ENCODE assay signal across 8 cellular contexts in genomic region chr1:23485002-23485332, GRCh38. TPM values are rescaled to one million over a fixed set of nuclear protein-coding genes. Genes with fewer than 3 reads are reported as not detected.
DNase-seq lines count a peak whose midpoint lies in the region; TF ChIP-seq lines count a peak whose summit lies in the region.

No MANE protein-coding gene starts in this region.

- H3K36me3 ChIP-seq in Caco-2 (ENCODE audit: control insufficient read depth, insufficient read depth, low read length) (no peaks in the 10 kb centered on the region), PC-9 (ENCODE audit: low read depth) (no peaks in the 10 kb centered on the region), esophagus (ENCODE audit: control insufficient read depth in 2 of 2, insufficient read depth in 2 of 2, low read length in 1 of 2) (no peaks in the 10 kb centered on the region), rectal smooth muscle tissue (ENCODE audit: control insufficient read depth, insufficient read depth, low read length) (no peaks in the 10 kb centered on the region)

- CTCF ChIA-PET in Caco-2 (lab: Charles Lee), result interaction anchor here (0.6 to 2.7 kb wide), 2 partner anchors 12 to 327 kb away, joined by 4 to 16 read pairs; no protein-coding TSS in a partner anchor
- CTCF ChIA-PET in PC-9 (lab: Charles Lee), result interaction anchor here (0.6 to 0.8 kb wide), 4 partner anchors 54 to 289 kb away, joined by 3 to 19 read pairs (median 7); no protein-coding TSS in a partner anchor

- WGBS in esophagus, 2 donors, result 48 to 50% methylated on average over 7 of the region's 7 CpGs

- H2AFZ ChIP-seq in PC-9, result no peak overlapping the region

- POLR2A ChIA-PET in Caco-2 (lab: Charles Lee) (interaction anchor here (0.6 to 1.1 kb wide), 3 partner anchors 12 to 206 kb away, joined by 3 to 10 read pairs (median 4); partner anchors contain the start of gene RPL11), PC-9 (lab: Charles Lee; ENCODE audit: unreplicated experiment) (interaction anchor here (0.6 to 0.7 kb wide), 5 partner anchors 33 to 770 kb away, joined by 4 to 28 read pairs (median 15); no protein-coding TSS in a partner anchor)

- H3K4me1 Mint-ChIP-seq in Caco-2 (ENCODE audit: low read depth, unreplicated experiment), result peaks cover 8% of the 10 kb centered on the region

- H3K27ac ChIP-seq in PC-9 (no peak overlapping the region), esophagus (ENCODE audit: low read depth in 2 of 2, low read length in 1 of 2) (peak overlapping the region; percentile 24 to 87), rectal smooth muscle tissue (ENCODE audit: low read depth, low read length) (peak overlapping the region; percentile 40)

- H3F3A ChIP-seq in PC-9 (ENCODE audit: insufficient read depth, low read depth), result peaks cover 6% of the 10 kb centered on the region; the same call in 1 of the 2 replicates

- H3K9ac ChIP-seq in rectal smooth muscle tissue (ENCODE audit: low read length), result no peak overlapping the region

- DNase-seq in Caco-2 (no peak), PC-9 (no peak), NCI-H2029 (lab: John Stamatoyannopoulos, UW) (no peak), head of caudate nucleus (no peak), DMS153 (lab: John Stamatoyannopoulos, UW) (no peak)
- DNase-seq in activated CD8-positive, alpha-beta memory T cell treated with anti-CD3 and anti-CD28 coated beads for 24 hours, result no peak

- H3K4me3 Mint-ChIP-seq in Caco-2 (ENCODE audit: unreplicated experiment), result peak overlapping the region; percentile 81

- H3K9me3 ChIP-seq in Caco-2, result no peaks in the 10 kb centered on the region
- no peaks in the 10 kb centered on the region for H3K9me3 ChIP-seq in PC-9 (ENCODE audit: insufficient read depth, low read depth)
- H3K9me3 ChIP-seq in esophagus (ENCODE audit: control insufficient read depth in 2 of 2, insufficient read depth in 1 of 2, low read depth in 1 of 2, low read length in 1 of 2), result no peaks in the 10 kb centered on the region

- no peaks in the 10 kb centered on the region for H3K79me2 ChIP-seq in PC-9 (ENCODE audit: low read depth)

- H3K27me3 ChIP-seq in Caco-2 (replicated peaks; ENCODE audit: control insufficient read depth, insufficient read depth, low read length), result no peaks in the 10 kb centered on the region
- no peaks in the 10 kb centered on the region for H3K27me3 ChIP-seq in PC-9 (ENCODE audit: insufficient read depth, low read depth)
- H3K27me3 ChIP-seq in esophagus (ENCODE audit: control insufficient read depth in 1 of 2, insufficient read depth in 2 of 2, low read length in 2 of 2), result no peaks in the 10 kb centered on the region
- no peaks in the 10 kb centered on the region for H3K27me3 ChIP-seq in rectal smooth muscle tissue (ENCODE audit: control insufficient read depth, insufficient read depth, low read length)

- H3K9me2 ChIP-seq in PC-9 (ENCODE audit: insufficient read depth), result no peaks in the 10 kb centered on the region

- H3K4me1 ChIP-seq in Caco-2 (peaks cover 4% of the 10 kb centered on the region), PC-9 (replicated peaks; ENCODE audit: insufficient read depth) (peaks cover 5% of the 10 kb centered on the region; the same call in 1 of the 2 replicates), esophagus (ENCODE audit: control insufficient read depth in 2 of 2, insufficient read depth in 2 of 2, low read length in 1 of 2) (no peaks in the 10 kb centered on the region), rectal smooth muscle tissue (ENCODE audit: control insufficient read depth, insufficient read depth, low read length) (peaks cover 3% of the 10 kb centered on the region)

- peaks cover 6% of the 10 kb centered on the region for H3K36me3 Mint-ChIP-seq in Caco-2 (ENCODE audit: insufficient read depth, unreplicated experiment)

- TF ChIP-seq CTCF in Caco-2 (IDR thresholded peaks at IDR 0.05; ENCODE audit: insufficient read depth in 1 of 2, low read depth in 1 of 2, low read length in 1 of 2, severe bottlenecking in 1 of 2, unreplicated experiment in 1 of 2), result no peak
- no peak for TF ChIP-seq CTCF in PC-9 (conservative IDR thresholded peaks at IDR 0.05)

- intact Hi-C loops in Caco-2 (cut with micrococcal nuclease; ENCODE audit: unreplicated experiment) (no loop called here), PC-9 (cut with micrococcal nuclease; ENCODE audit: unreplicated experiment) (no loop called here), head of caudate nucleus (cut with DNase I) (no loop called here)

- H3K27ac Mint-ChIP-seq in Caco-2 (ENCODE audit: unreplicated experiment), result no peak overlapping the region

- H3K27me3 Mint-ChIP-seq in Caco-2 (ENCODE audit: insufficient read depth, unreplicated experiment), result peaks cover 5% of the 10 kb centered on the region

- no peaks in the 10 kb centered on the region for H3K9me3 Mint-ChIP-seq in Caco-2 (ENCODE audit: unreplicated experiment)

- peak overlapping the region; percentile 85 for H3K4me3 ChIP-seq in Caco-2 (ENCODE audit: low read depth, low read length)
- H3K4me3 ChIP-seq in PC-9, result no peak overlapping the region
- H3K4me3 ChIP-seq in esophagus (ENCODE audit: low read depth in 1 of 2, low read length in 2 of 2), result peak overlapping the region in 1 of 2 donors; percentile 66
- peak overlapping the region; percentile 58 for H3K4me3 ChIP-seq in rectal smooth muscle tissue (ENCODE audit: low read length)

- H3K4me2 ChIP-seq in PC-9, result peak overlapping the region; percentile 52; the same call in 1 of the 2 replicates

- H4K20me1 ChIP-seq in PC-9 (ENCODE audit: insufficient read depth), result no peaks in the 10 kb centered on the region

- BruUV-seq in Caco-2 (replicated peaks; lab: Mats Ljungman, UMichigan) (no TSS peak), PC-9 (replicated peaks; lab: Mats Ljungman, UMichigan) (no TSS peak)

RNA-seq across cellular contexts. Expression of gene ASAP3, which starts 1.0 kb away (rescaled TPM):
- total RNA-seq in Caco-2 (2022), result 10.8 and 12.1 TPM in 2 replicates
- 17.6 and 24.1 TPM in 2 replicates for total RNA-seq in PC-9 (2021)
- polyA plus RNA-seq in esophagus, result 10 to 100 TPM; 32.0 to 32.8 TPM

RNA-seq across cellular contexts. Expression of gene E2F2, which starts 46.1 kb away (rescaled TPM):
- total RNA-seq in Caco-2 (2022) (9.1 and 9.5 TPM in 2 replicates), PC-9 (2021) (7.6 and 9.0 TPM in 2 replicates)
- 1 to 10 TPM; 5.4 to 7.4 TPM for polyA plus RNA-seq in esophagus
